In genomic region chr3:50674349-50675178, GRCh38 we compare ENCODE assay signal across 8 cellular contexts. TPM values are rescaled to one million over a fixed set of nuclear protein-coding genes. Genes with fewer than 3 reads are reported as not detected.
A peak's percentile ranks its signal among the peaks of the same experiment; 100 is the strongest.
DNase-seq lines count a peak whose midpoint lies in the region; ATAC-seq lines count a peak whose summit lies in the region.

TSS of gene DOCK3 (plus strand) at chr3:50674927. CDS start at chr3:50675264, 337 bp downstream.

- CTCF ChIA-PET in activated CD8-positive, alpha-beta T cell treated with anti-CD3 and anti-CD28 coated beads, Interleukin-2, amount 10 ng/mL, durations not matched to agents 7 days and 5 days (lab: Charles Lee): interaction anchor here (0.9 to 7.6 kb wide), 9 partner anchors 12 to 712 kb away, joined by 3 to 80 read pairs (median 4); partner anchors contain the start of gene MAPKAPK3

- POLR2A ChIA-PET in activated CD8-positive, alpha-beta T cell treated with anti-CD3 and anti-CD28 coated beads, Interleukin-2, amount 10 ng/mL, durations not matched to agents 7 days and 5 days (lab: Charles Lee): no interaction called here

- peak; percentile 91 for ATAC-seq in activated CD8-positive, alpha-beta T cell treated with anti-CD3 and anti-CD28 coated beads, Interleukin-2, amount 10 ng/mL, durations not matched to agents 7 days and 5 days
- peak; percentile 88 for ATAC-seq in memory B cell (ENCODE audit: low read depth)

- peaks cover 8% of the 10 kb centered on the region for H3K4me1 Mint-ChIP-seq in activated CD8-positive, alpha-beta T cell treated with anti-CD3 and anti-CD28 coated beads, Interleukin-2, amount 10 ng/mL, durations not matched to agents 7 days and 5 days (ENCODE audit: low read depth)
- H3K4me1 Mint-ChIP-seq in memory B cell: peaks cover 3% of the 10 kb centered on the region

- H3K27ac Mint-ChIP-seq in activated CD8-positive, alpha-beta T cell treated with anti-CD3 and anti-CD28 coated beads, Interleukin-2, amount 10 ng/mL, durations not matched to agents 7 days and 5 days: peak within 1 kb of the TSS; percentile 62
- no peak within 1 kb of the TSS for H3K27ac Mint-ChIP-seq in memory B cell

- no peaks in the 10 kb centered on the region for H3K36me3 Mint-ChIP-seq in activated CD8-positive, alpha-beta T cell treated with anti-CD3 and anti-CD28 coated beads, Interleukin-2, amount 10 ng/mL, durations not matched to agents 7 days and 5 days (ENCODE audit: low read depth)
- no peaks in the 10 kb centered on the region for H3K36me3 Mint-ChIP-seq in memory B cell

- H3K4me3 Mint-ChIP-seq in activated CD8-positive, alpha-beta T cell treated with anti-CD3 and anti-CD28 coated beads, Interleukin-2, amount 10 ng/mL, durations not matched to agents 7 days and 5 days: peak within 1 kb of the TSS; percentile 68
- H3K4me3 Mint-ChIP-seq in memory B cell: peak within 1 kb of the TSS; percentile 72

- H3K27me3 Mint-ChIP-seq in activated CD8-positive, alpha-beta T cell treated with anti-CD3 and anti-CD28 coated beads, Interleukin-2, amount 10 ng/mL, durations not matched to agents 7 days and 5 days (ENCODE audit: low read depth): peaks cover 42% of the 10 kb centered on the region
- peaks cover 20% of the 10 kb centered on the region for H3K27me3 Mint-ChIP-seq in memory B cell

- no peaks in the 10 kb centered on the region for H3K9me3 Mint-ChIP-seq in activated CD8-positive, alpha-beta T cell treated with anti-CD3 and anti-CD28 coated beads, Interleukin-2, amount 10 ng/mL, durations not matched to agents 7 days and 5 days (ENCODE audit: insufficient read depth)
- H3K9me3 Mint-ChIP-seq in memory B cell: no peaks in the 10 kb centered on the region

- DNase-seq in NCI-H748 (lab: John Stamatoyannopoulos, UW; ENCODE audit: unreplicated experiment) (peak; percentile 68), NCI-H748 treated with DMSO at 0.1 percent for 48 hours (lab: John Stamatoyannopoulos, UW) (no peak), NCI-H1092 (lab: John Stamatoyannopoulos, UW) (peak; percentile 22), memory B cell (ENCODE audit: low spot score in 2 of 2) (peak; percentile 38 to 57), RKO (ENCODE audit: low spot score) (no peak)
- peak; percentile 64 for DNase-seq in activated CD8-positive, alpha-beta T cell treated with anti-CD3 and anti-CD28 coated beads, Interleukin-2, amount 10 ng/mL, durations not matched to agents 7 days and 5 days
- peak; percentile 49 for DNase-seq in effector CD4-positive, alpha-beta T cell
- DNase-seq in stimulated activated CD8-positive, alpha-beta memory T cell treated with anti-CD3 and anti-CD28 coated beads, Interleukin-15, amount 100 ng/mL, for 1 hour (ENCODE audit: low read depth): peak; percentile 28

RNA-seq across cellular contexts. Expression of gene DOCK3, which starts in this region (rescaled TPM):
- 1 to 10 TPM; 3.2 to 3.4 TPM for total RNA-seq in activated CD8-positive, alpha-beta T cell treated with anti-CD3 and anti-CD28 coated beads, Interleukin-2, amount 10 ng/mL, durations not matched to agents 7 days and 5 days

Comparison
In these comparisons a context has a peak if more than half of its experiments do, and no peak if none do; other contexts are left out.
1. DNase-seq: peak in NCI-H748 (single experiment), NCI-H1092 (single experiment), activated CD8-positive, alpha-beta T cell treated with anti-CD3 and anti-CD28 coated beads, Interleukin-2, amount 10 ng/mL, durations not matched to agents 7 days and 5 days (single experiment), effector CD4-positive, alpha-beta T cell (single experiment), memory B cell (2 of 2) and stimulated activated CD8-positive, alpha-beta memory T cell treated with anti-CD3 and anti-CD28 coated beads, Interleukin-15, amount 100 ng/mL, for 1 hour (single experiment); none in NCI-H748 treated with DMSO at 0.1 percent for 48 hours (single experiment) and RKO (single experiment).